In the genomic region with DNA sequence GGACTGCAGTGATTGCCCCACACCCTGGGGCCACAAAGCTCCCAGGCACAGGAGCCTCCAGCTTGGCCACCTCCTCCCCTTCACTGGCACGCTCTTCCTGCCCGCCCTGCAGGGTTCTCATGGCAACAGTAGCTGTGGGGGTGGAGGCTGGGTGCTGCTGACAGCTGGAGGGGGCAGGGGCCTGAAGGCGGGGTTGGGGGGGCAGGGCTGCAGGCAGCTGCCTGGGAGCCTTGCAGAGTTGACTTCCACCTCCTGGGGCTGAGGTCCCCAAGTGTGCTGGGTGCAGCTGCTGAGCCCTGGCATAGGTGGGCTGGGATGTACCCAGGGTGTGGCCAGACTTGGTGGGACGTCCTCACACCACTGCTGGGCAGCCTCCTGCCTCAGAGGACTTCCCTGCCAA, we compare ENCODE assay signal across 7 cellular contexts.
DNase-seq lines count a peak whose midpoint lies in the region; ATAC-seq and TF ChIP-seq lines count a peak whose summit lies in the region.
"Not testable (repeated sequence)": the region's sequence is repeated elsewhere in the genome, so short reads cannot be mapped to it uniquely, and the experiment has no call there.

No MANE protein-coding gene starts in this region.

- H3K36me3 ChIP-seq in mucosa of descending colon (ENCODE audit: low read depth): not testable (repeated sequence)

- not testable (repeated sequence) for H3K9me3 ChIP-seq in mucosa of descending colon

- intact Hi-C loops in mucosa of descending colon (cut with DNase I, micrococcal nuclease): not testable (repeated sequence)

- ATAC-seq in mucosa of descending colon: peak; percentile 5

- H3K4me3 ChIP-seq in mucosa of descending colon: not testable (repeated sequence)

- peak; percentile 91 for DNase-seq in DMS 273 (lab: John Stamatoyannopoulos, UW; ENCODE audit: unreplicated experiment)
- peak; percentile 29 for DNase-seq in NAMALWA (ENCODE audit: low spot score)
- DNase-seq in NCI-H1694 (lab: John Stamatoyannopoulos, UW): peak; percentile 77
- DNase-seq in NCI-H2171 treated with DMSO at 0.1 percent for 48 hours (lab: John Stamatoyannopoulos, UW): peak; percentile 86
- DNase-seq in NCI-H524 treated with DMSO at 0.1 percent for 48 hours (lab: John Stamatoyannopoulos, UW): peak; percentile 28
- DNase-seq in SHP77 (lab: John Stamatoyannopoulos, UW): peak; percentile 11 to 37
- DNase-seq in mucosa of descending colon: not testable (repeated sequence)

- H3K4me1 ChIP-seq in mucosa of descending colon (ENCODE audit: low read depth): not testable (repeated sequence)

- not testable (repeated sequence) for TF ChIP-seq CTCF in mucosa of descending colon (IDR thresholded peaks at IDR 0.05)
